ENCODE assay signal across 2 cellular contexts in the genomic region with DNA sequence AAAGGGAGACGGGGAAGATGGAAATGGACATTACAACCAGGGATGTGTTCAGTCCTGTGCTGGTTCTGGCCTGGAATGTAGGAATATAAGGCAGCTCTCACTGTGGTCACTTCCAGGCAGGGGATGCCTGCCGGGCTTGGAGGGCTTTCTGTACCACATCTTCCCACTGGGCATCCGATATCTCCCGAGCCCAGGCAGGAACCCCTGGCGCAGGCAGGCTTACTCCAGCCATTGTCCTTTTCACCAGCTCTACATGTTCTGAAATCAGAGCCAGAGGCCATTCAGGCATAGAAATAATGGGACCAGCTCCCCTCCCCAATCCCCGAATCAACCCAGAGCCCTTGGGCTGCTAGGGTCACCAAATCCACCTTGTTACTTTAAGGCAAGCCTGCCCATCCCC.
TF ChIP-seq lines count a peak whose summit lies in the region.

No MANE protein-coding gene starts in this region.

TF ChIP-seq in HCT116, 20 proteins besides CTCF, POLR2A, EP300 and RAD21:
- TF ChIP-seq, protein P1, sequence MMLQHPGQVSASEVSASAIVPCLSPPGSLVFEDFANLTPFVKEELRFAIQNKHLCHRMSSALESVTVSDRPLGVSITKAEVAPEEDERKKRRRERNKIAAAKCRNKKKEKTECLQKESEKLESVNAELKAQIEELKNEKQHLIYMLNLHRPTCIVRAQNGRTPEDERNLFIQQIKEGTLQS (IDR thresholded peaks at IDR 0.05), result no peak
- TF ChIP-seq SRF (IDR thresholded peaks at IDR 0.05; ENCODE audit: low read depth), result no peak
- TF ChIP-seq YY1 (IDR thresholded peaks at IDR 0.05; ENCODE audit: extremely low read depth, insufficient replicate concordance, low read depth, low read length), result no peak
- no peak for TF ChIP-seq POLR2AphosphoS5 (IDR thresholded peaks at IDR 0.05; ENCODE audit: low read depth, low read length)
- TF ChIP-seq EGR1 (IDR thresholded peaks at IDR 0.05; ENCODE audit: low read depth), result no peak
- TF ChIP-seq, protein P2, sequence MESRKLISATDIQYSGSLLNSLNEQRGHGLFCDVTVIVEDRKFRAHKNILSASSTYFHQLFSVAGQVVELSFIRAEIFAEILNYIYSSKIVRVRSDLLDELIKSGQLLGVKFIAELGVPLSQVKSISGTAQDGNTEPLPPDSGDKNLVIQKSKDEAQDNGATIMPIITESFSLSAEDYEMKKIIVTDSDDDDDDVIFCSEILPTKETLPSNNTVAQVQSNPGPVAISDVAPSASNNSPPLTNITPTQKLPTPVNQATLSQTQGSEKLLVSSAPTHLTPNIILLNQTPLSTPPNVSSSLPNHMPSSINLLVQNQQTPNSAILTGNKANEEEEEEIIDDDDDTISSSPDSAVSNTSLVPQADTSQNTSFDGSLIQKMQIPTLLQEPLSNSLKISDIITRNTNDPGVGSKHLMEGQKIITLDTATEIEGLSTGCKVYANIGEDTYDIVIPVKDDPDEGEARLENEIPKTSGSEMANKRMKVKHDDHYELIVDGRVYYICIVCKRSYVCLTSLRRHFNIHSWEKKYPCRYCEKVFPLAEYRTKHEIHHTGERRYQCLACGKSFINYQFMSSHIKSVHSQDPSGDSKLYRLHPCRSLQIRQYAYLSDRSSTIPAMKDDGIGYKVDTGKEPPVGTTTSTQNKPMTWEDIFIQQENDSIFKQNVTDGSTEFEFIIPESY (IDR thresholded peaks at IDR 0.05; ENCODE audit: extremely low read depth, insufficient replicate concordance, low read length), result no peak

TF ChIP-seq in HepG2, 621 proteins besides CTCF, POLR2A, EP300 and RAD21:
- TF ChIP-seq ATF7 (IDR thresholded peaks at IDR 0.05) (no peak), ATF7 (CRISPR knock-in tag; IDR thresholded peaks at IDR 0.05) (no peak), YEATS2 (CRISPR knock-in tag; IDR thresholded peaks at IDR 0.05; ENCODE audit: borderline replicate concordance) (no peak), RBM22 (optimal IDR thresholded peaks at IDR 0.05; ENCODE audit: low read length) (peak; percentile 35), MTA1 (CRISPR knock-in tag; IDR thresholded peaks at IDR 0.05; ENCODE audit: borderline replicate concordance) (no peak), JUND (CRISPR knock-in tag; IDR thresholded peaks at IDR 0.05) (no peak), MXI1 (IDR thresholded peaks at IDR 0.05; ENCODE audit: borderline replicate concordance, low read depth, low read length) (no peak)
- TF ChIP-seq, protein P3, sequence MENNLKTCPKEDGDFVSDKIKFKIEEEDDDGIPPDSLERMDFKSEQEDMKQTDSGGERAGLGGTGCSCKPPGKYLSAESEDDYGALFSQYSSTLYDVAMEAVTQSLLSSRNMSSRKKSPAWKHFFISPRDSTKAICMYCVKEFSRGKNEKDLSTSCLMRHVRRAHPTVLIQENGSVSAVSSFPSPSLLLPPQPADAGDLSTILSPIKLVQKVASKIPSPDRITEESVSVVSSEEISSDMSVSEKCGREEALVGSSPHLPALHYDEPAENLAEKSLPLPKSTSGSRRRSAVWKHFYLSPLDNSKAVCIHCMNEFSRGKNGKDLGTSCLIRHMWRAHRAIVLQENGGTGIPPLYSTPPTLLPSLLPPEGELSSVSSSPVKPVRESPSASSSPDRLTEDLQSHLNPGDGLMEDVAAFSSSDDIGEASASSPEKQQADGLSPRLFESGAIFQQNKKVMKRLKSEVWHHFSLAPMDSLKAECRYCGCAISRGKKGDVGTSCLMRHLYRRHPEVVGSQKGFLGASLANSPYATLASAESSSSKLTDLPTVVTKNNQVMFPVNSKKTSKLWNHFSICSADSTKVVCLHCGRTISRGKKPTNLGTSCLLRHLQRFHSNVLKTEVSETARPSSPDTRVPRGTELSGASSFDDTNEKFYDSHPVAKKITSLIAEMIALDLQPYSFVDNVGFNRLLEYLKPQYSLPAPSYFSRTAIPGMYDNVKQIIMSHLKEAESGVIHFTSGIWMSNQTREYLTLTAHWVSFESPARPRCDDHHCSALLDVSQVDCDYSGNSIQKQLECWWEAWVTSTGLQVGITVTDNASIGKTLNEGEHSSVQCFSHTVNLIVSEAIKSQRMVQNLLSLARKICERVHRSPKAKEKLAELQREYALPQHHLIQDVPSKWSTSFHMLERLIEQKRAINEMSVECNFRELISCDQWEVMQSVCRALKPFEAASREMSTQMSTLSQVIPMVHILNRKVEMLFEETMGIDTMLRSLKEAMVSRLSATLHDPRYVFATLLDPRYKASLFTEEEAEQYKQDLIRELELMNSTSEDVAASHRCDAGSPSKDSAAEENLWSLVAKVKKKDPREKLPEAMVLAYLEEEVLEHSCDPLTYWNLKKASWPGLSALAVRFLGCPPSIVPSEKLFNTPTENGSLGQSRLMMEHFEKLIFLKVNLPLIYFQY (CRISPR knock-in tag; IDR thresholded peaks at IDR 0.05; ENCODE audit: borderline replicate concordance), result no peak
- TF ChIP-seq, protein P4, sequence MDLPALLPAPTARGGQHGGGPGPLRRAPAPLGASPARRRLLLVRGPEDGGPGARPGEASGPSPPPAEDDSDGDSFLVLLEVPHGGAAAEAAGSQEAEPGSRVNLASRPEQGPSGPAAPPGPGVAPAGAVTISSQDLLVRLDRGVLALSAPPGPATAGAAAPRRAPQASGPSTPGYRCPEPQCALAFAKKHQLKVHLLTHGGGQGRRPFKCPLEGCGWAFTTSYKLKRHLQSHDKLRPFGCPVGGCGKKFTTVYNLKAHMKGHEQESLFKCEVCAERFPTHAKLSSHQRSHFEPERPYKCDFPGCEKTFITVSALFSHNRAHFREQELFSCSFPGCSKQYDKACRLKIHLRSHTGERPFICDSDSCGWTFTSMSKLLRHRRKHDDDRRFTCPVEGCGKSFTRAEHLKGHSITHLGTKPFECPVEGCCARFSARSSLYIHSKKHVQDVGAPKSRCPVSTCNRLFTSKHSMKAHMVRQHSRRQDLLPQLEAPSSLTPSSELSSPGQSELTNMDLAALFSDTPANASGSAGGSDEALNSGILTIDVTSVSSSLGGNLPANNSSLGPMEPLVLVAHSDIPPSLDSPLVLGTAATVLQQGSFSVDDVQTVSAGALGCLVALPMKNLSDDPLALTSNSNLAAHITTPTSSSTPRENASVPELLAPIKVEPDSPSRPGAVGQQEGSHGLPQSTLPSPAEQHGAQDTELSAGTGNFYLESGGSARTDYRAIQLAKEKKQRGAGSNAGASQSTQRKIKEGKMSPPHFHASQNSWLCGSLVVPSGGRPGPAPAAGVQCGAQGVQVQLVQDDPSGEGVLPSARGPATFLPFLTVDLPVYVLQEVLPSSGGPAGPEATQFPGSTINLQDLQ (CRISPR knock-in tag; IDR thresholded peaks at IDR 0.05), result 0 out of 2 replicates have a peak, but pooled peaks have one; percentile 10
- TF ChIP-seq, protein P5, sequence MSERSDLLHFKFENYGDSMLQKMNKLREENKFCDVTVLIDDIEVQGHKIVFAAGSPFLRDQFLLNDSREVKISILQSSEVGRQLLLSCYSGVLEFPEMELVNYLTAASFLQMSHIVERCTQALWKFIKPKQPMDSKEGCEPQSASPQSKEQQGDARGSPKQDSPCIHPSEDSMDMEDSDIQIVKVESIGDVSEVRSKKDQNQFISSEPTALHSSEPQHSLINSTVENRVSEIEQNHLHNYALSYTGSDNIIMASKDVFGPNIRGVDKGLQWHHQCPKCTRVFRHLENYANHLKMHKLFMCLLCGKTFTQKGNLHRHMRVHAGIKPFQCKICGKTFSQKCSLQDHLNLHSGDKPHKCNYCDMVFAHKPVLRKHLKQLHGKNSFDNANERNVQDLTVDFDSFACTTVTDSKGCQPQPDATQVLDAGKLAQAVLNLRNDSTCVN (CRISPR knock-in tag; IDR thresholded peaks at IDR 0.05; ENCODE audit: borderline replicate concordance), result no peak
- TF ChIP-seq, protein P6, sequence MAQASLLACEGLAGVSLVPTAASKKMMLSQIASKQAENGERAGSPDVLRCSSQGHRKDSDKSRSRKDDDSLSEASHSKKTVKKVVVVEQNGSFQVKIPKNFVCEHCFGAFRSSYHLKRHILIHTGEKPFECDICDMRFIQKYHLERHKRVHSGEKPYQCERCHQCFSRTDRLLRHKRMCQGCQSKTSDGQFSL (CRISPR knock-in tag; IDR thresholded peaks at IDR 0.05), result no peak
